23 cellular contexts compared by ENCODE assay signal in the genomic region with DNA sequence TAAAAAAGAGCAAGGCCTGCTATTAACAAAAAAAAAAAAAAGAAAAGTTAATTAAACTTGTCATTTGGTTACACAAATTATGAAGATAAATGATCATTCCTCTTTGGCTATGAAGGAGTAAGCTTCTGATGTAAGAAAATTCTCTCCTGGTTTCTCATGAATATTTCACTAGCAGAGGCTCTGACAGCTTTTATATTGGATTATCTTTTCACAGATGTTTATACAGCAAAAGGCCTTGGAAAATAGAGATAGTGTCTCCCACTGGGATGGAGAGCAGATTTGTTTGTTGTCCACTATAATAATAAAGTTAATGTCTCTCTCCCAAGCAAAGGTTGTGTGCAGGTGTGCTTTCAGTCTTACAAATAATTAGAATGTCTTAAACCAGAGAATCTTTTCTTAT. TPM values are rescaled to one million over a fixed set of nuclear protein-coding genes. Genes with fewer than 3 reads are reported as not detected.
A peak's percentile ranks its signal among the peaks of the same experiment; 100 is the strongest.
DNase-seq lines count a peak whose midpoint lies in the region; ATAC-seq and TF ChIP-seq lines count a peak whose summit lies in the region.
"Had no signal": no experiment of that assay in that cellular context is flagged by ENCODE, and none has a peak within 500 bp of the region (broad histone marks: within the 10 kb centered on the region; RNA-seq: fewer than 3 reads in every experiment).

No MANE protein-coding gene starts in this region.

- no peak overlapping the region for H4K91ac ChIP-seq in neuronal stem cell (ENCODE audit: low read depth, low read length, poor library complexity)

- no peak overlapping the region for H2BK12ac ChIP-seq in neuronal stem cell (ENCODE audit: low read length)

- H3K4me3 ChIP-seq in breast epithelium (no peak overlapping the region), neuronal stem cell (ENCODE audit: low read length in 2 of 2) (no peak overlapping the region)

- CTCF ChIA-PET in MCF 10A (lab: Yijun Ruan, JAX), result no interaction called here
- CTCF ChIA-PET in GM10248 (lab: Yijun Ruan, JAX), result interaction anchor here (1.0 to 1.3 kb wide), 3 partner anchors 11 to 33 kb away, joined by 3 to 4 read pairs (median 3); no protein-coding TSS in a partner anchor

- H2BK120ac ChIP-seq in neuronal stem cell (ENCODE audit: low read depth, low read length), result no peak overlapping the region

- no peak overlapping the region for H3K4ac ChIP-seq in neuronal stem cell (ENCODE audit: low read length)

- TF ChIP-seq CTCF in MCF 10A (IDR thresholded peaks at IDR 0.05; ENCODE audit: unreplicated experiment) (no peak), breast epithelium (IDR thresholded peaks at IDR 0.05) (no peak), GM10248 (IDR thresholded peaks at IDR 0.05; ENCODE audit: control extremely low read depth, extremely low read depth, low read depth, missing control alignments) (no peak)

- H3K36me3 ChIP-seq in breast epithelium, result no peaks in the 10 kb centered on the region
- no peaks in the 10 kb centered on the region for H3K36me3 ChIP-seq in neuronal stem cell (replicated peaks in 1 of 2; ENCODE audit: control insufficient read depth in 2 of 2, insufficient read depth in 2 of 2, low read length in 2 of 2)
- H3K36me3 ChIP-seq: BE2C had no signal

- no peak for DNase-seq in MCF 10A (ENCODE audit: unreplicated experiment)
- DNase-seq in breast epithelium (ENCODE audit: low spot score in 2 of 2), result no peak
- peak; percentile 81 for DNase-seq in amniotic epithelial cell (ENCODE audit: low read depth)
- no peak for DNase-seq in neuronal stem cell (ENCODE audit: low spot score)
- no peak for DNase-seq in NCI-H2107 (lab: John Stamatoyannopoulos, UW)
- no peak for DNase-seq in GM10248 (ENCODE audit: extremely low spot score)
- DNase-seq in NCI-H2029 (lab: John Stamatoyannopoulos, UW), result no peak
- DNase-seq: BE2C; CD4-positive, CD25-positive, alpha-beta regulatory T cell; COR-L47; DMS 273 treated with DMSO at 0.1 percent for 48 hours; GDM1; GOT3; KG1; MV-4-11; NCI-H1417 treated with DMSO at 0.1 percent for 48 hours; NCI-H2081; NCI-H510A; NCI-H748 treated with DMSO at 0.1 percent for 48 hours; OCI-M1; SHP77 treated with DMSO at 0.1 percent for 48 hours had no signal

- no peaks in the 10 kb centered on the region for H3K27me3 ChIP-seq in breast epithelium
- H3K27me3 ChIP-seq in neuronal stem cell (ENCODE audit: control insufficient read depth in 3 of 3, insufficient read depth in 3 of 3, low read depth in 1 of 3, low read length in 3 of 3), result no peaks in the 10 kb centered on the region
- H3K27me3 ChIP-seq: BE2C had no signal

- no peaks in the 10 kb centered on the region for H3K27me3 Mint-ChIP-seq in MCF 10A (ENCODE audit: insufficient read depth, unreplicated experiment)
- H3K27me3 Mint-ChIP-seq: CD4-positive, CD25-positive, alpha-beta regulatory T cell had no signal

- H2AFZ ChIP-seq in neuronal stem cell (ENCODE audit: low read length), result peak overlapping the region; percentile 13

- no TSS peak for BruUV-seq in MCF 10A (replicated peaks; lab: Mats Ljungman, UMichigan)

- H3K4me1 ChIP-seq in breast epithelium, result no peaks in the 10 kb centered on the region
- peaks cover 0 to 11% of the 10 kb centered on the region in 2 donors for H3K4me1 ChIP-seq in neuronal stem cell (ENCODE audit: control insufficient read depth in 2 of 2, insufficient read depth in 1 of 2, low read depth in 1 of 2, low read length in 2 of 2)
- H3K4me1 ChIP-seq: BE2C had no signal

- no peak for ATAC-seq in HG03520 (IDR thresholded peaks at IDR 0.05; ENCODE audit: unreplicated experiment)
- ATAC-seq: HepG2 had no signal

- no peaks in the 10 kb centered on the region for H3K79me1 ChIP-seq in neuronal stem cell (ENCODE audit: low read depth, low read length)

- no peaks in the 10 kb centered on the region for H3K36me3 Mint-ChIP-seq in MCF 10A (ENCODE audit: insufficient read depth, unreplicated experiment)
- H3K36me3 Mint-ChIP-seq: CD4-positive, CD25-positive, alpha-beta regulatory T cell had no signal

- no peak overlapping the region for H3K4me2 ChIP-seq in neuronal stem cell (ENCODE audit: insufficient read depth, low read length, poor library complexity, severe bottlenecking)

- no peak overlapping the region for H2BK5ac ChIP-seq in neuronal stem cell (ENCODE audit: low read length)

- H3K4me3 Mint-ChIP-seq in MCF 10A (ENCODE audit: unreplicated experiment), result no peak overlapping the region
- H3K4me3 Mint-ChIP-seq: CD4-positive, CD25-positive, alpha-beta regulatory T cell had no signal

- intact Hi-C loops in MCF 10A (cut with micrococcal nuclease), result no loop called here
- intact Hi-C loops in breast epithelium (cut with DNase I; ENCODE audit: low total_unique reads), result no loop called here

- no peak overlapping the region for H4K8ac ChIP-seq in neuronal stem cell (ENCODE audit: low read depth, low read length)

- peaks cover 32% of the 10 kb centered on the region for H3K4me1 Mint-ChIP-seq in MCF 10A (ENCODE audit: insufficient read depth, unreplicated experiment)
- H3K4me1 Mint-ChIP-seq: CD4-positive, CD25-positive, alpha-beta regulatory T cell had no signal

- no peaks in the 10 kb centered on the region for H3K9me3 Mint-ChIP-seq in MCF 10A (ENCODE audit: unreplicated experiment)

- no peak for TF ChIP-seq POLR2A in breast epithelium (IDR thresholded peaks at IDR 0.05)

- no peak overlapping the region for H2BK15ac ChIP-seq in neuronal stem cell (ENCODE audit: low read length)

- H3K14ac ChIP-seq in neuronal stem cell (ENCODE audit: low read length), result no peak overlapping the region

- H3K9me3 ChIP-seq in breast epithelium (no peaks in the 10 kb centered on the region), neuronal stem cell (replicated peaks in 1 of 2; ENCODE audit: control insufficient read depth in 2 of 2, insufficient read depth in 1 of 2, low read depth in 1 of 2, low read length in 2 of 2) (no peaks in the 10 kb centered on the region)
- H3K9me3 ChIP-seq: BE2C had no signal

- H3K9ac ChIP-seq in neuronal stem cell (ENCODE audit: low read depth, low read length, poor library complexity), result no peak overlapping the region

- H2AK5ac ChIP-seq in neuronal stem cell (ENCODE audit: low read depth, low read length), result no peak overlapping the region

- POLR2A ChIA-PET in MCF 10A (lab: Yijun Ruan, JAX), result interaction anchor here (0.6 to 1.5 kb wide), 2 partner anchors 33 to 436 kb away, joined by 3 read pairs; no protein-coding TSS in a partner anchor
- POLR2A ChIA-PET in GM10248 (lab: Yijun Ruan, JAX), result no interaction called here

- H3K18ac ChIP-seq in neuronal stem cell (ENCODE audit: low read length), result no peak overlapping the region

- H3K27ac ChIP-seq in breast epithelium (no peak overlapping the region), neuronal stem cell (replicated peaks; ENCODE audit: low read length) (no peak overlapping the region)

- peak overlapping the region; percentile 61 for H3K27ac Mint-ChIP-seq in MCF 10A (ENCODE audit: low read depth, unreplicated experiment)
- H3K27ac Mint-ChIP-seq: CD4-positive, CD25-positive, alpha-beta regulatory T cell had no signal

- H3K23ac ChIP-seq in neuronal stem cell (ENCODE audit: low read depth, low read length, poor library complexity), result no peak overlapping the region

RNA-seq across cellular contexts. Expression of gene PDGFC, which starts 40.7 kb away (rescaled TPM):
- 74.8 and 83.7 TPM in 2 replicates for total RNA-seq in MCF 10A (2022)
- total RNA-seq in breast epithelium, result 10 to 100 TPM; 32.4 to 59.7 (median 54.4) TPM
- 3.4 TPM for polyA plus RNA-seq in neuronal stem cell (2013, experiment 1 of 2)
- polyA plus RNA-seq in neuronal stem cell (2013, experiment 2 of 2), result 3.7 TPM
- polyA plus RNA-seq: CD4-positive, CD25-positive, alpha-beta regulatory T cell had no signal
